1 cellular context compared by ENCODE assay signal in genomic region chr20:25195962-25196700, GRCh38.
A peak's percentile ranks its signal among the peaks of the same experiment; 100 is the strongest.
TF ChIP-seq lines count a peak whose summit lies in the region.

No MANE protein-coding gene starts in this region.

TF ChIP-seq in HepG2, 621 proteins besides CTCF, POLR2A, EP300 and RAD21 (continued from another document and continues in another):
- TF ChIP-seq ZNF678 (CRISPR knock-in tag; IDR thresholded peaks at IDR 0.05) (0 out of 2 replicates have a peak, but pooled peaks have one; percentile 2), ZNF275 (CRISPR knock-in tag; IDR thresholded peaks at IDR 0.05; ENCODE audit: borderline replicate concordance) (0 out of 2 replicates have a peak, but pooled peaks have one; percentile 61), IKZF5 (CRISPR knock-in tag; IDR thresholded peaks at IDR 0.05) (no peak; the same call in 1 of the 2 replicates), ZEB1 (IDR thresholded peaks at IDR 0.05; ENCODE audit: insufficient replicate concordance, low read depth) (peak; percentile 89), ZNF101 (CRISPR knock-in tag; IDR thresholded peaks at IDR 0.05; ENCODE audit: borderline replicate concordance, low read depth) (no peak), KLF13 (CRISPR knock-in tag; IDR thresholded peaks at IDR 0.05) (peak; percentile 95), REPIN1 (CRISPR knock-in tag; IDR thresholded peaks at IDR 0.05; ENCODE audit: borderline replicate concordance, low read depth) (peak; percentile 13; the same call in 1 of the 2 replicates), ZNF451 (CRISPR knock-in tag; IDR thresholded peaks at IDR 0.05) (0 out of 2 replicates have a peak, but pooled peaks have one; percentile 74), YEATS2 (CRISPR knock-in tag; IDR thresholded peaks at IDR 0.05; ENCODE audit: borderline replicate concordance) (no peak), ZBTB49 (CRISPR knock-in tag; IDR thresholded peaks at IDR 0.05; ENCODE audit: borderline replicate concordance) (0 out of 2 replicates have a peak, but pooled peaks have one; percentile 52), SRSF1 (optimal IDR thresholded peaks at IDR 0.05; ENCODE audit: low read depth, low read length) (peak; percentile 21), MYC (CRISPR knock-in tag; IDR thresholded peaks at IDR 0.05; ENCODE audit: borderline replicate concordance) (no peak), ATF4 (CRISPR knock-in tag; IDR thresholded peaks at IDR 0.05) (peak in 1 of 2 experiments; percentile 57; a peak in 1 of 4 replicates), KMT2A (CRISPR knock-in tag; IDR thresholded peaks at IDR 0.05) (peak; percentile 42), BORCS8-MEF2B (CRISPR knock-in tag; IDR thresholded peaks at IDR 0.05) (peak; percentile 49), TARDBP (CRISPR knock-in tag; IDR thresholded peaks at IDR 0.05) (peak; percentile 13), ZNF788 (CRISPR knock-in tag; IDR thresholded peaks at IDR 0.05; ENCODE audit: borderline replicate concordance) (peak; percentile 13; the same call in 1 of the 2 replicates), ZNF768 (CRISPR knock-in tag; IDR thresholded peaks at IDR 0.05) (0 out of 2 replicates have a peak, but pooled peaks have one; percentile 0), ZNF543 (CRISPR knock-in tag; IDR thresholded peaks at IDR 0.05) (peak; percentile 24; the same call in 1 of the 2 replicates), ZNF879 (CRISPR knock-in tag; IDR thresholded peaks at IDR 0.05) (no peak), ZNF331 (CRISPR knock-in tag; IDR thresholded peaks at IDR 0.05) (peak; percentile 5; the same call in 1 of the 2 replicates), CREB3 (CRISPR knock-in tag; IDR thresholded peaks at IDR 0.05) (0 out of 2 replicates have a peak, but pooled peaks have one; percentile 21), FOXC1 (CRISPR knock-in tag; IDR thresholded peaks at IDR 0.05; ENCODE audit: borderline replicate concordance) (0 out of 2 replicates have a peak, but pooled peaks have one; percentile 8), NCOA1 (CRISPR knock-in tag; IDR thresholded peaks at IDR 0.05) (0 out of 2 replicates have a peak, but pooled peaks have one; percentile 2), ZBTB7B (CRISPR knock-in tag; IDR thresholded peaks at IDR 0.05) (peak; percentile 88), HNF4G (IDR thresholded peaks at IDR 0.05; ENCODE audit: borderline replicate concordance, low read depth, low read length) (0 out of 2 replicates have a peak, but pooled peaks have one; percentile 12), HNF4G (CRISPR knock-in tag; IDR thresholded peaks at IDR 0.05; ENCODE audit: borderline replicate concordance, low read depth) (peak; percentile 79), ZNF296 (CRISPR knock-in tag; conservative IDR thresholded peaks at IDR 0.05) (peak; percentile 19; the same call in 1 of the 2 replicates), ZNF773 (CRISPR knock-in tag; IDR thresholded peaks at IDR 0.05; ENCODE audit: borderline replicate concordance) (peak; percentile 33; the same call in 1 of the 2 replicates), PHF21A (CRISPR knock-in tag; IDR thresholded peaks at IDR 0.05) (peak; percentile 69), UBTF (CRISPR knock-in tag; IDR thresholded peaks at IDR 0.05) (peak; percentile 44), DRAP1 (CRISPR knock-in tag; IDR thresholded peaks at IDR 0.05) (peak; percentile 36; the same call in 1 of the 2 replicates), U2AF1 (optimal IDR thresholded peaks at IDR 0.05; ENCODE audit: low read depth, low read length) (peak; percentile 78), ZNF674 (CRISPR knock-in tag; IDR thresholded peaks at IDR 0.05; ENCODE audit: low read depth) (peak; percentile 72; the same call in 1 of the 2 replicates), TFAP4 (IDR thresholded peaks at IDR 0.05; ENCODE audit: borderline replicate concordance, low read depth) (no peak), ZNF749 (CRISPR knock-in tag; IDR thresholded peaks at IDR 0.05; ENCODE audit: borderline replicate concordance) (no peak; the same call in 1 of the 2 replicates), KDM5A (IDR thresholded peaks at IDR 0.05; ENCODE audit: borderline replicate concordance, low read length) (peak; percentile 67), SKI (IDR thresholded peaks at IDR 0.05; ENCODE audit: partially characterized antibody) (no peak), FOXJ3 (CRISPR knock-in tag; IDR thresholded peaks at IDR 0.05; ENCODE audit: borderline replicate concordance) (0 out of 2 replicates have a peak, but pooled peaks have one; percentile 19), ZNF709 (CRISPR knock-in tag; IDR thresholded peaks at IDR 0.05) (peak; percentile 14; the same call in 1 of the 2 replicates), NR2C2 (CRISPR knock-in tag; IDR thresholded peaks at IDR 0.05; ENCODE audit: borderline replicate concordance) (peak; percentile 3; the same call in 1 of the 2 replicates), PRMT3 (CRISPR knock-in tag; IDR thresholded peaks at IDR 0.05; ENCODE audit: borderline replicate concordance, low read depth) (no peak), NFKB2 (CRISPR knock-in tag; IDR thresholded peaks at IDR 0.05; ENCODE audit: borderline replicate concordance) (peak; percentile 57), ZKSCAN5 (CRISPR knock-in tag; IDR thresholded peaks at IDR 0.05) (no peak; the same call in 1 of the 2 replicates), ZNF34 (CRISPR knock-in tag; IDR thresholded peaks at IDR 0.05; ENCODE audit: borderline replicate concordance) (peak; percentile 17; the same call in 1 of the 2 replicates), ZNF326 (CRISPR knock-in tag; IDR thresholded peaks at IDR 0.05; ENCODE audit: borderline replicate concordance) (no peak), HMGXB3 (CRISPR knock-in tag; IDR thresholded peaks at IDR 0.05; ENCODE audit: borderline replicate concordance) (0 out of 2 replicates have a peak, but pooled peaks have one; percentile 40), ZNF841 (CRISPR knock-in tag; IDR thresholded peaks at IDR 0.05; ENCODE audit: borderline replicate concordance) (peak; percentile 75; the same call in 1 of the 2 replicates), ASH2L (IDR thresholded peaks at IDR 0.05; ENCODE audit: insufficient read length, low read depth, low read length) (peak; percentile 34)
